8 cellular contexts compared by ENCODE assay signal in the genomic region with DNA sequence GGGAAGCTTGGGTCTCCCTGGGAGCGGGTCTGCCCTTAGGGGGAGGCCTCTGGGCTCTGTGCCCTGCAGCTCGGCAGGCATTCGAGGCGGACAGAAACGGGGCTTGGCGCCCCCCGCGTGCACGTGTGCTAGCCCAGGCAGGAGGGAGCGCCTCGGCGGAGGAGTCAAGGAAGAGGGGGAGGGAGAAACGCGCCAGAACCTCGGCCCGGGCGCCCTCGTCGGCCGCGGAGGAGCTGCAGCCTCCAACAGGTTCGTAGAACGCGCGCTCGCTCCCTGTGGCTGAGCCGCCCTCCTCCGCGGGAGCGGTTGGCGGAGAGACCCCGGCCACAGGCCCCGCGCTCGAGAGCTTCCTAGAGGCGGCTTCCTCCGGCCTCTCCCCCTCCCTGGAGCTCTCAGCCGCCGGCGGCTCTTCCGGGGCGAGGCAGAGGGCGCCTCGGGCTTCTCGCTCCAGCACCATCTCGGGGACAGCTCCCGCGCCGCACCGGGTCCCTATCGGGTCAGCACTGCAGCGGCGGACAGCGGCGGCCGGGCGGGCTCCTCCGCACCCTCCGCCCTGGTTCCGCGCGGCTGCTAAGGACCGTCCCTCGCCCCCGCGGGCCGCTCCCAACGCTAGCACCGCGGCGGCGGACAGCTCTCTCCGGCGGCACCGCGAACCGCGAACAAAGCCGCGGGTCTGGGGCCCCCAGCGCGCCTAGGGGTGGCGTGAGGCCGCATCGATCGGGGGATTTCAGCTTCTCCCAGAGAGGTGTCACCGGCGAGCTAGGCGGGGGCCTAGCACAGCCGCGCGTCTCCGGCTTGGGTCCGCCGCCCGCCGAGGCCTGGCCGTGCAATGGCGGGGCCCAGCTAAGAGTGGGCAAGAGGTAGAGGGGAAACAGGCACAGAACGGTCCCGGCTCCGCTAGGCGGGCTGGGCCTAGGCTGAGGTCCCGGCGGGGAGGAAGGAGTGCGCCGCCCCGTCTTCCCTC.
A peak's percentile ranks its signal among the peaks of the same experiment; 100 is the strongest.
DNase-seq lines count a peak whose midpoint lies in the region; FAIRE-seq and TF ChIP-seq lines count a peak whose summit lies in the region.

No MANE protein-coding gene starts in this region.

- CTCF ChIA-PET in AG04449 (lab: Yijun Ruan, JAX), result interaction anchor here (0.9 to 1.6 kb wide), 3 partner anchors 13 to 75 kb away, joined by 3 to 8 read pairs (median 4); a partner anchor contains a TSS

- H3K36me3 Mint-ChIP-seq in progenitor cell of endocrine pancreas (ENCODE audit: insufficient read depth), result no peaks in the 10 kb centered on the region

- peaks cover 6% of the 10 kb centered on the region for H3K4me1 Mint-ChIP-seq in progenitor cell of endocrine pancreas (ENCODE audit: low read depth)

- no peak for TF ChIP-seq CTCF in AG04449 (IDR thresholded peaks at IDR 0.05; ENCODE audit: insufficient read depth, low read length, missing control alignments)
- no peak for TF ChIP-seq CTCF in progenitor cell of endocrine pancreas (IDR thresholded peaks at IDR 0.05; ENCODE audit: unreplicated experiment)

- peaks cover 52% of the 10 kb centered on the region for H3K27me3 Mint-ChIP-seq in progenitor cell of endocrine pancreas

- peak overlapping the region; percentile 65 for H3K4me3 Mint-ChIP-seq in progenitor cell of endocrine pancreas (ENCODE audit: low read depth)

- no peaks in the 10 kb centered on the region for H3K9me3 Mint-ChIP-seq in progenitor cell of endocrine pancreas (ENCODE audit: low read depth)

- intact Hi-C loops in cardiac septum (cut with DNase I), result loop anchor here (10.0 kb wide), 1 partner anchor 78 kb away; a partner anchor contains a TSS

- H3K27ac Mint-ChIP-seq in progenitor cell of endocrine pancreas, result no peak overlapping the region

- H3K4me3 ChIP-seq in AG04449 (ENCODE audit: low read depth, low read length), result peak overlapping the region; percentile 15; the same call in 1 of the 2 replicates

- DNase-seq in AG04449 (ENCODE audit: low read depth, low spot score), result no peak
- DNase-seq in GM19238 (ENCODE audit: insufficient read length, low spot score), result peak; percentile 52
- peak; percentile 80 for DNase-seq in HTR-8/SVneo (ENCODE audit: insufficient read length, low spot score)
- peak; percentile 73 for DNase-seq in SK-N-DZ (ENCODE audit: low spot score)
- DNase-seq in activated naive CD8-positive, alpha-beta T cell treated with anti-CD3 and anti-CD28 coated beads, Interleukin-2, amount 50 U/mL, for 16 hours (ENCODE audit: low read depth, low spot score), result peak; percentile 51
- peak; percentile 83 for DNase-seq in cardiac septum (ENCODE audit: low spot score)
- peak; percentile 94 for DNase-seq in progenitor cell of endocrine pancreas (ENCODE audit: low spot score, unreplicated experiment)
- peak; percentile 91 for DNase-seq in urothelium cell line (ENCODE audit: low spot score)

- POLR2A ChIA-PET in AG04449 (lab: Yijun Ruan, JAX), result interaction anchor here (0.5 to 1.4 kb wide), 2 partner anchors 18 to 75 kb away, joined by 3 read pairs; a partner anchor contains a TSS

- peak; percentile 69 for FAIRE-seq in HTR-8/SVneo (lab: Jason Lieb, UNC)
- FAIRE-seq in urothelium cell line (lab: Jason Lieb, UNC), result peak; percentile 77
